In genomic region chr21:25409992-25410391, GRCh38 we compare ENCODE assay signal across 18 cellular contexts.
DNase-seq lines count a peak whose midpoint lies in the region; ATAC-seq and TF ChIP-seq lines count a peak whose summit lies in the region.
"Had no signal": no experiment of that assay in that cellular context is flagged by ENCODE, and none has a peak within 500 bp of the region (broad histone marks: within the 10 kb centered on the region; RNA-seq: fewer than 3 reads in every experiment).

No MANE protein-coding gene starts in this region.

- DNase-seq in NCI-H1694 treated with DMSO at 0.1 percent for 48 hours (lab: John Stamatoyannopoulos, UW), result peak; percentile 65
- DNase-seq in NCI-H345 (lab: John Stamatoyannopoulos, UW), result no peak
- DNase-seq in erythroblast (lab: John Stamatoyannopoulos, UW), result no peak
- DNase-seq: CD4-positive, CD25-positive, alpha-beta regulatory T cell; DMS79 treated with DMSO at 0.1 percent for 48 hours; HCEC 1CT; IMR-90; NCI-H1417; NCI-H1930; NCI-H226 had no signal

- peak; percentile 37 for ATAC-seq in GM18502 (IDR thresholded peaks at IDR 0.05; ENCODE audit: poor library complexity, unreplicated experiment)
- ATAC-seq in SK-N-SH treated with all-trans-retinoic acid at 6 μM for 48 hours, result peak; percentile 45
- ATAC-seq in HG03442 (IDR thresholded peaks at IDR 0.05; ENCODE audit: unreplicated experiment), result no peak
- ATAC-seq in HG03342 (IDR thresholded peaks at IDR 0.05; ENCODE audit: unreplicated experiment), result no peak
- ATAC-seq: A549, GM23338 had no signal

- H3K4me3 ChIP-seq in BLaER1, result no peak overlapping the region
- H3K4me3 ChIP-seq: A549, GM23338 had no signal

- TF ChIP-seq POLR2A in erythroblast (IDR thresholded peaks at IDR 0.05; ENCODE audit: low read length), result no peak

- H3K27ac ChIP-seq in BLaER1, result peak overlapping the region; percentile 72
- H3K27ac ChIP-seq: A549, KMS-11 had no signal

- no peak overlapping the region for H3K9ac ChIP-seq in BLaER1
- H3K9ac ChIP-seq: KMS-11 had no signal

- H3K36me3 ChIP-seq in BLaER1, result no peaks in the 10 kb centered on the region

- H3K4me2 ChIP-seq in BLaER1, result peak overlapping the region; percentile 64
- H3K4me2 ChIP-seq: A549, GM23338, KMS-11 had no signal

- H4K20me1 ChIP-seq in BLaER1, result no peaks in the 10 kb centered on the region

- peaks cover 8% of the 10 kb centered on the region for H3K9me3 ChIP-seq in BLaER1
- H3K9me3 ChIP-seq: A549 had no signal

- H3K4me1 ChIP-seq in BLaER1, result peaks cover 38% of the 10 kb centered on the region
- H3K4me1 ChIP-seq: A549 had no signal

- no peaks in the 10 kb centered on the region for H3K27me3 ChIP-seq in BLaER1

TF ChIP-seq in SK-N-SH treated with all-trans-retinoic acid at 6 μM for 48 hours, 23 proteins besides CTCF, POLR2A, EP300 and RAD21:
- no peak for TF ChIP-seq CSDC2 (CRISPR knock-in tag; IDR thresholded peaks at IDR 0.05)
- TF ChIP-seq POU6F1 (CRISPR knock-in tag; IDR thresholded peaks at IDR 0.05; ENCODE audit: borderline replicate concordance, low read depth), result no peak
- TF ChIP-seq ZFP3 (CRISPR knock-in tag; IDR thresholded peaks at IDR 0.05), result no peak
- no peak for TF ChIP-seq BACH2 (CRISPR knock-in tag; IDR thresholded peaks at IDR 0.05; ENCODE audit: borderline replicate concordance)
- TF ChIP-seq ZNF70 (CRISPR knock-in tag; IDR thresholded peaks at IDR 0.05), result no peak
- TF ChIP-seq OSR1 (CRISPR knock-in tag; IDR thresholded peaks at IDR 0.05), result no peak
- TF ChIP-seq ZNF565 (CRISPR knock-in tag; conservative IDR thresholded peaks at IDR 0.05; ENCODE audit: low read depth), result no peak
- TF ChIP-seq SNAI2 (CRISPR knock-in tag; IDR thresholded peaks at IDR 0.05), result no peak
- no peak for TF ChIP-seq RARB (CRISPR knock-in tag; IDR thresholded peaks at IDR 0.05)

Comparison
In these comparisons a context has a peak if more than half of its experiments do, and no peak if none do; other contexts are left out.
1. ATAC-seq: peak in GM18502 (single experiment) and SK-N-SH treated with all-trans-retinoic acid at 6 μM for 48 hours (single experiment); none in HG03442 (single experiment) and HG03342 (single experiment).